In the genomic region with DNA sequence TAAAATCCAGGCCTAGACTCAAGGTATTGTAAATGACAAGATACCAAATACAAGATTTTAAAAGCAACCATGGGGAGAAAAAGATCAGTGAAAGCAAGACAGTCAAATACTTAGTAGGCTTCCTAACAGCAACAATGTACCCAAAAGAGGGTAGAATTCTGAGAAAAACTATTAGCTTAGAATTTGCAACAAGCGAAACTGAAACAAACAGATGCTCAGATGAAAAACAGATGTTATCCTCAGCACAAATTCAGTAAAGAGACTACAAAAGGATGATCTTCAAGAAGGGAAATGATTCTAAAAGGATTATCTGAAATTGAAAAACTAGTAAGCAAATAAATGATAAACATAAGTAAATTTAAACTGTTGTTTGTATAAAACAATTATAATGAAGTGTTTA, we compare ENCODE assay signal across 9 cellular contexts. TPM values are rescaled to one million over a fixed set of nuclear protein-coding genes. Genes with fewer than 3 reads are reported as not detected.
DNase-seq lines count a peak whose midpoint lies in the region; ATAC-seq lines count a peak whose summit lies in the region.
"Had no signal": no experiment of that assay in that cellular context is flagged by ENCODE, and none has a peak within 500 bp of the region (broad histone marks: within the 10 kb centered on the region; RNA-seq: fewer than 3 reads in every experiment).

No MANE protein-coding gene starts in this region.

- peak; percentile 9 for DNase-seq in GM23248
- peak; percentile 2 for DNase-seq in hepatic stellate cell (ENCODE audit: low spot score)
- no peak for DNase-seq in HK-2 (ENCODE audit: unreplicated experiment)
- no peak for DNase-seq in C1 segment of cervical spinal cord (lab: John Stamatoyannopoulos, UW)
- no peak for DNase-seq in activated effector memory CD4-positive, alpha-beta T cell treated with anti-CD3 and anti-CD28 coated beads, Interleukin-2, amount 50 U/mL, for 16 hours
- DNase-seq: activated effector memory CD4-positive, alpha-beta T cell treated with Interleukin-2 at 50 U/mL for 16 hours; small intestine had no signal

- no peaks in the 10 kb centered on the region for H3K27me3 ChIP-seq in GM23248 (replicated peaks; ENCODE audit: insufficient read depth)

- H2AFZ ChIP-seq in GM23248: no peak overlapping the region

- H3K9me2 ChIP-seq in GM23248 (ENCODE audit: insufficient read depth): no peaks in the 10 kb centered on the region

- peaks cover 26% of the 10 kb centered on the region for H3K36me3 ChIP-seq in GM23248 (ENCODE audit: low read depth)

- no peaks in the 10 kb centered on the region for H3K9me3 ChIP-seq in GM23248 (ENCODE audit: low read depth)

- in situ Hi-C loops in GM23248 (cut with MboI): no loop called here

- WGBS in GM23248 (ENCODE audit: low coverage in 1 of 2, low lambda C conversion rate in 2 of 2, missing lambda C conversion rate in 2 of 2), 2 experiments: 56 to 59% methylated on average over 1 of the region's 1 CpG

- no peak overlapping the region for H3K9ac ChIP-seq in GM23248

- H3K27ac ChIP-seq in GM23248: no peak overlapping the region

- no peaks in the 10 kb centered on the region for H4K20me1 ChIP-seq in GM23248 (ENCODE audit: insufficient read depth)

- H3K79me2 ChIP-seq in GM23248 (ENCODE audit: insufficient read depth): no peaks in the 10 kb centered on the region

- ATAC-seq in GM18870 (IDR thresholded peaks at IDR 0.05; ENCODE audit: unreplicated experiment) (peak; percentile 90), HG03575 (IDR thresholded peaks at IDR 0.05; ENCODE audit: extremely low read depth, insufficient number of reproducible peaks, low FRiP score, unreplicated experiment) (peak; percentile 68)

- no peaks in the 10 kb centered on the region for H3K4me1 ChIP-seq in GM23248 (ENCODE audit: insufficient read depth)

- no peak overlapping the region for H3K4me3 ChIP-seq in GM23248

- H3F3A ChIP-seq in GM23248 (ENCODE audit: insufficient read depth): no peaks in the 10 kb centered on the region

- H3K4me2 ChIP-seq in GM23248 (ENCODE audit: unreplicated experiment): no peak overlapping the region

RNA-seq across cellular contexts. Expression of a gene that starts 40.0 kb away (rescaled TPM):
- total RNA-seq in GM23248 (2014; rRNA removed; shearing (Covaris generic)): 0.63 TPM in 1 of 2 replicates, not detected in the other
- 0.20 and 0.94 TPM in 2 replicates for polyA plus RNA-seq in GM23248 (2016; fragmentation: Nextera tagmentation; extraction: Ambion mirVana)
- polyA plus RNA-seq: small intestine had no signal

RNA-seq across cellular contexts. Expression of a gene that starts 45.3 kb away (rescaled TPM):
- 12.6 and 18.6 TPM in 2 replicates for total RNA-seq in GM23248 (2014; rRNA removed; shearing (Covaris generic))
- polyA plus RNA-seq in GM23248 (2016; fragmentation: Nextera tagmentation; extraction: Ambion mirVana): 19.4 and 23.0 TPM in 2 replicates

RNA-seq across cellular contexts. Expression of a gene that starts 45.9 kb away (rescaled TPM):
- total RNA-seq in GM23248 (2014; rRNA removed; shearing (Covaris generic)): 35.5 and 46.2 TPM in 2 replicates
- polyA plus RNA-seq in GM23248 (2016; fragmentation: Nextera tagmentation; extraction: Ambion mirVana): 86.6 and 98.2 TPM in 2 replicates

Comparison
In these comparisons a context has a peak if more than half of its experiments do, and no peak if none do; other contexts are left out.
1. DNase-seq: peak in GM23248 (single experiment) and hepatic stellate cell (single experiment); none in HK-2 (single experiment), C1 segment of cervical spinal cord (0 of 14) and activated effector memory CD4-positive, alpha-beta T cell treated with anti-CD3 and anti-CD28 coated beads, Interleukin-2, amount 50 U/mL, for 16 hours (single experiment).